In genomic region chr3:46714728-46715506, GRCh38 we compare ENCODE assay signal across 13 cellular contexts. TPM values are rescaled to one million over a fixed set of nuclear protein-coding genes. Genes with fewer than 3 reads are reported as not detected.
"Had no signal": no experiment of that assay in that cellular context is flagged by ENCODE, and none has a peak within 500 bp of the region (broad histone marks: within the 10 kb centered on the region; RNA-seq: fewer than 3 reads in every experiment).

No MANE protein-coding gene starts in this region.

- ATAC-seq: left ventricle myocardium superior had no signal

- H3K27ac ChIP-seq: esophagus squamous epithelium, ovary, transverse colon had no signal

- DNase-seq: activated CD4-positive, CD25-positive, alpha-beta regulatory T cell; activated gamma-delta T cell; amniotic stem cell; caudate nucleus; esophagus squamous epithelium; hippocampal formation; left ventricle myocardium superior; stimulated activated CD4-positive, alpha-beta T cell treated with anti-CD3 and anti-CD28 coated beads, Interleukin-12 subunit alpha, Interleukin-12 subunit beta, amount 100 ng/mL, for 4 hours; stimulated activated naive CD4-positive, alpha-beta T cell treated with Interleukin-2 at 50 U/mL for 16 hours; transverse colon had no signal

- H3K27me3 ChIP-seq: ovary had no signal

- H3K4me1 ChIP-seq: transverse colon had no signal

RNA-seq across cellular contexts. Expression of gene PRSS50, which starts 2.8 kb away (rescaled TPM):
- total RNA-seq: endothelial cell of umbilical vein, fibroblast of villous mesenchyme had no signal
- polyA plus RNA-seq: endothelial cell of umbilical vein had no signal

RNA-seq across cellular contexts. Expression of gene TMIE, which starts 13.7 kb away (rescaled TPM):
- total RNA-seq: fibroblast of villous mesenchyme, transverse colon had no signal
